ENCODE assay signal across 29 cellular contexts in genomic region chr1:208258277-208258676, GRCh38.
"Had no signal": no experiment of that assay in that cellular context is flagged by ENCODE, and none has a peak within 500 bp of the region (broad histone marks: within the 10 kb centered on the region; RNA-seq: fewer than 3 reads in every experiment).

No MANE protein-coding gene starts in this region.

- ATAC-seq: lower lobe of right lung; natural killer cell; pancreas; right cardiac atrium; sciatic nerve; stimulated activated naive B cell treated with anti-CD40 and anti-IgM and Interleukin-4, amounts not matched to agents 10 μg/mL and 1 μg/mL and 100 μg/mL, for 72 hours; stimulated activated naive CD8-positive, alpha-beta T cell treated with anti-CD3 and anti-CD28 coated beads, Interleukin-15, Interleukin-2, amounts not matched to agents 100 U/mL and 50 U/mL, for 24 hours had no signal

- H3K4me3 ChIP-seq: lower lobe of right lung, neural progenitor cell, pancreas, prostate gland, skin epidermis, stomach, testis, thyroid gland, transverse colon, upper lobe of right lung had no signal

- H3K27ac ChIP-seq: lower lobe of right lung, neural progenitor cell, pancreas, prostate gland, skin epidermis, stomach, testis, thyroid gland, transverse colon, upper lobe of right lung had no signal

- H3K9me3 Mint-ChIP-seq: natural killer cell had no signal

- H3K4me1 Mint-ChIP-seq: immature natural killer cell; naive B cell; natural killer cell; stimulated activated naive B cell treated with anti-CD40 and anti-IgM and Interleukin-4, amounts not matched to agents 10 μg/mL and 1 μg/mL and 100 μg/mL, for 72 hours had no signal

- H3K9ac ChIP-seq: neural progenitor cell had no signal

- DNase-seq: hypothalamus; immature natural killer cell; kidney; lower lobe of right lung; mammary epithelial cell; mesenchymal stem cell; naive B cell; natural killer cell; nephron progenitor cell; pancreas; posterior cingulate gyrus; retina; right cardiac atrium; stimulated activated CD4-positive, alpha-beta T cell treated with anti-CD3 and anti-CD28 coated beads, Interleukin-12 subunit alpha, Interleukin-12 subunit beta, amount 100 ng/mL, for 4 hours; stimulated activated CD4-positive, alpha-beta T cell treated with anti-CD3 and anti-CD28 coated beads, Interleukin-15, amount 100 ng/mL, for 24 hours; stimulated activated CD4-positive, alpha-beta T cell treated with anti-CD3 and anti-CD28 coated beads, Interleukin-2, amount 100 ng/mL, for 24 hours; stimulated activated CD4-positive, alpha-beta T cell treated with anti-CD3 and anti-CD28 coated beads, Interleukin-4, amount 100 ng/mL, for 1 hour; stimulated activated naive B cell treated with anti-CD40 and anti-IgM and Interleukin-4, amounts not matched to agents 10 μg/mL and 1 μg/mL and 100 μg/mL, for 72 hours; stimulated activated naive CD8-positive, alpha-beta T cell treated with anti-CD3 and anti-CD28 coated beads, Interleukin-15, Interleukin-2, amounts not matched to agents 100 U/mL and 50 U/mL, for 24 hours; stomach; testis; thyroid gland; transverse colon; upper lobe of right lung had no signal

- H3K36me3 ChIP-seq: lower lobe of right lung, pancreas, prostate gland, stomach, thyroid gland, transverse colon, upper lobe of right lung had no signal

- H3K4me2 ChIP-seq: neural progenitor cell had no signal

- H3K27me3 ChIP-seq: pancreas, stomach, testis, thyroid gland, upper lobe of right lung had no signal

- H3K36me3 Mint-ChIP-seq: immature natural killer cell; natural killer cell; stimulated activated naive B cell treated with anti-CD40 and anti-IgM and Interleukin-4, amounts not matched to agents 10 μg/mL and 1 μg/mL and 100 μg/mL, for 72 hours had no signal

- H3K9me3 ChIP-seq: lower lobe of right lung, pancreas, prostate gland, testis, thyroid gland, transverse colon, upper lobe of right lung had no signal

- H3K4me3 Mint-ChIP-seq: immature natural killer cell; mesothelial cell of epicardium; naive B cell; natural killer cell; nephron progenitor cell; neural progenitor cell; stimulated activated naive B cell treated with anti-CD40 and anti-IgM and Interleukin-4, amounts not matched to agents 10 μg/mL and 1 μg/mL and 100 μg/mL, for 72 hours had no signal

- H3K4me1 ChIP-seq: lower lobe of right lung, pancreas, prostate gland, thyroid gland, transverse colon had no signal

- H2AFZ ChIP-seq: neural progenitor cell had no signal

- H3K27ac Mint-ChIP-seq: immature natural killer cell; mesothelial cell of epicardium; naive B cell; natural killer cell; nephron progenitor cell; neural progenitor cell; stimulated activated naive B cell treated with anti-CD40 and anti-IgM and Interleukin-4, amounts not matched to agents 10 μg/mL and 1 μg/mL and 100 μg/mL, for 72 hours had no signal
